In genomic region chr1:46393510-46393909, GRCh38 we compare ENCODE assay signal across 12 cellular contexts. TPM values are rescaled to one million over a fixed set of nuclear protein-coding genes. Genes with fewer than 3 reads are reported as not detected.
DNase-seq lines count a peak whose midpoint lies in the region; ATAC-seq and TF ChIP-seq lines count a peak whose summit lies in the region.
"Had no signal": no experiment of that assay in that cellular context is flagged by ENCODE, and none has a peak within 500 bp of the region (broad histone marks: within the 10 kb centered on the region; RNA-seq: fewer than 3 reads in every experiment).

No MANE protein-coding gene starts in this region.

- H3K27me3 ChIP-seq in esophagus muscularis mucosa, result no peaks in the 10 kb centered on the region
- H3K27me3 ChIP-seq in gastrocnemius medialis, result no peaks in the 10 kb centered on the region
- H3K27me3 ChIP-seq: gastroesophageal sphincter had no signal

- no peak overlapping the region for H3K27ac ChIP-seq in esophagus muscularis mucosa (replicated peaks in 1 of 4)
- H3K27ac ChIP-seq in gastrocnemius medialis, result no peak overlapping the region

- H3K27me3 Mint-ChIP-seq in T-helper 17 cell, result peaks cover 40% of the 10 kb centered on the region

- H3K36me3 Mint-ChIP-seq in T-helper 17 cell (ENCODE audit: low read depth), result peaks cover 15% of the 10 kb centered on the region

- no peak for TF ChIP-seq POLR2A in esophagus muscularis mucosa (IDR thresholded peaks at IDR 0.05; ENCODE audit: low read depth)
- no peak for TF ChIP-seq POLR2A in gastrocnemius medialis (IDR thresholded peaks at IDR 0.05)

- peaks cover 7% of the 10 kb centered on the region for H3K4me1 Mint-ChIP-seq in T-helper 17 cell

- TF ChIP-seq CTCF in esophagus muscularis mucosa (IDR thresholded peaks at IDR 0.05) (no peak), gastrocnemius medialis (IDR thresholded peaks at IDR 0.05 in 4 of 5, conservative IDR thresholded peaks at IDR 0.05 in 1 of 5) (no peak)

- 83% methylated on average over 12 of the region's 12 CpGs for WGBS in esophagus muscularis mucosa

- peak overlapping the region; percentile 42 for H3K4me3 Mint-ChIP-seq in T-helper 17 cell

- ATAC-seq in T-helper 17 cell (no peak), gastrocnemius medialis (no peak), HG03460 (IDR thresholded peaks at IDR 0.05; ENCODE audit: unreplicated experiment) (no peak)

- peak overlapping the region; percentile 4 for H3K27ac Mint-ChIP-seq in T-helper 17 cell

- intact Hi-C loops in esophagus muscularis mucosa (cut with DNase I) (no loop called here), gastrocnemius medialis (cut with DNase I; ENCODE audit: low total_unique reads) (no loop called here)

- no peaks in the 10 kb centered on the region for H3K36me3 ChIP-seq in esophagus muscularis mucosa
- no peaks in the 10 kb centered on the region for H3K36me3 ChIP-seq in gastrocnemius medialis
- H3K36me3 ChIP-seq: gastroesophageal sphincter had no signal

- H3K4me3 ChIP-seq in esophagus muscularis mucosa (peak overlapping the region; percentile 59 to 88 (median 70)), gastrocnemius medialis (peak overlapping the region in 3 of 4 donors; percentile 62 to 83 (median 63))

- no peak for TF ChIP-seq EP300 in esophagus muscularis mucosa (IDR thresholded peaks at IDR 0.05)

- H3K4me1 ChIP-seq in esophagus muscularis mucosa, result peaks cover 5 to 21% (median 19%) of the 10 kb centered on the region in 4 donors
- H3K4me1 ChIP-seq in gastrocnemius medialis, result peaks cover 27 to 32% of the 10 kb centered on the region in 2 donors

- H3K9me3 ChIP-seq in T-helper 17 cell (ENCODE audit: control insufficient read depth, low read length, poor library complexity, severe bottlenecking), result peaks cover 5% of the 10 kb centered on the region
- peaks cover 0 to 20% (median 9%) of the 10 kb centered on the region in 4 donors for H3K9me3 ChIP-seq in esophagus muscularis mucosa
- H3K9me3 ChIP-seq in gastrocnemius medialis, result no peaks in the 10 kb centered on the region

- DNase-seq in NCI-H2196 (lab: John Stamatoyannopoulos, UW; ENCODE audit: unreplicated experiment) (peak; percentile 13), NCI-H2196 treated with DMSO at 0.1 percent for 48 hours (lab: John Stamatoyannopoulos, UW; ENCODE audit: unreplicated experiment) (no peak), T-helper 17 cell (no peak), esophagus muscularis mucosa (ENCODE audit: extremely low spot score) (no peak), gastrocnemius medialis (no peak), iPS-NIHi7 (ENCODE audit: extremely low spot score) (no peak)
- no peak for DNase-seq in activated CD4-positive, alpha-beta T cell treated with anti-CD3 and anti-CD28 coated beads for 1 hour
- DNase-seq: GDM1, NCI-H748 treated with DMSO at 0.1 percent for 48 hours had no signal

- in situ Hi-C loops in gastrocnemius medialis (cut with MboI; ENCODE audit: low sequenced_read_pairs in 4 of 4), result no loop called here

RNA-seq across cellular contexts. Expression of gene FAAH, which starts 0.6 kb away (rescaled TPM):
- total RNA-seq in T-helper 17 cell, result 1 to 10 TPM; 6.5 to 9.4 TPM
- 10 to 100 TPM in 1 of 4 donors, 1 to 10 TPM in 3; 3.7 to 10.6 (median 8.4) TPM for total RNA-seq in esophagus muscularis mucosa
- 10 to 100 TPM in 1 of 4 donors, 1 to 10 TPM in 3; 5.2 to 15.6 (median 7.3) TPM for total RNA-seq in gastrocnemius medialis
- total RNA-seq: A172 had no signal

RNA-seq across cellular contexts. Expression of gene NSUN4, which starts 52.9 kb away (rescaled TPM):
- total RNA-seq in T-helper 17 cell (10 to 100 TPM; 30.5 to 40.0 TPM), esophagus muscularis mucosa (10 to 100 TPM; 14.5 to 20.7 (median 16.2) TPM), gastrocnemius medialis (10 to 100 TPM; 15.5 to 22.5 (median 20.8) TPM)
